Comparison of ENCODE assay signal across 26 cellular contexts in genomic region chr10:49463605-49464004, GRCh38.
"Had no signal": no experiment of that assay in that cellular context is flagged by ENCODE, and none has a peak within 500 bp of the region (broad histone marks: within the 10 kb centered on the region; RNA-seq: fewer than 3 reads in every experiment).

No MANE protein-coding gene starts in this region.

- H3K4me3 ChIP-seq: coronary artery, dorsolateral prefrontal cortex, esophagus squamous epithelium, gastrocnemius medialis, heart right ventricle, left lung, lower lobe of right lung, mucosa of descending colon had no signal

- ATAC-seq: esophagus mucosa, gastrocnemius medialis, heart right ventricle, left cardiac atrium, left lung, left ventricle myocardium superior, lower lobe of right lung, mucosa of descending colon had no signal

- H3K4me1 ChIP-seq: esophagus squamous epithelium, gastrocnemius medialis, heart right ventricle, left lung, lower lobe of right lung had no signal

- H3K27me3 ChIP-seq: dorsolateral prefrontal cortex, esophagus squamous epithelium, gastrocnemius medialis, heart right ventricle, left lung had no signal

- H3K27ac ChIP-seq: coronary artery, dorsolateral prefrontal cortex, epithelial cell of prostate, esophagus squamous epithelium, gastrocnemius medialis, heart right ventricle, left lung, lower lobe of right lung had no signal

- DNase-seq: dermis blood vessel endothelial cell; dorsolateral prefrontal cortex; effector CD4-positive, alpha-beta T cell; effector memory CD4-positive, alpha-beta T cell; erythroblast; esophagus squamous epithelium; foreskin fibroblast; foreskin melanocyte; gastrocnemius medialis; glutamatergic neuron; head of caudate nucleus; heart right ventricle; hippocampal formation; left cardiac atrium; left lung; left ventricle myocardium superior; lower lobe of right lung; mesenchymal stem cell; mucosa of descending colon; naive B cell had no signal

- H3K9me3 ChIP-seq: esophagus squamous epithelium, gastrocnemius medialis, mucosa of descending colon had no signal

- FAIRE-seq: colon, islet of Langerhans, keratinocyte had no signal
